ENCODE assay signal across 18 cellular contexts in genomic region chr21:42846221-42846620, GRCh38. TPM values are rescaled to one million over a fixed set of nuclear protein-coding genes. Genes with fewer than 3 reads are reported as not detected.
DNase-seq lines count a peak whose midpoint lies in the region; ATAC-seq and TF ChIP-seq lines count a peak whose summit lies in the region.
"Had no signal": no experiment of that assay in that cellular context is flagged by ENCODE, and none has a peak within 500 bp of the region (broad histone marks: within the 10 kb centered on the region; RNA-seq: fewer than 3 reads in every experiment).

No MANE protein-coding gene starts in this region.

- H3K27ac ChIP-seq in VCaP (peak overlapping the region; percentile 74), ovary (no peak overlapping the region)
- H3K27ac ChIP-seq: neural progenitor cell had no signal

- peaks cover 82% of the 10 kb centered on the region for H3K36me3 ChIP-seq in BE2C
- no peaks in the 10 kb centered on the region for H3K36me3 ChIP-seq in ovary
- H3K36me3 ChIP-seq: neural progenitor cell had no signal

- WGBS in ovary, 3 donors, result 91 to 94% (median 91%) methylated on average over 10 of the region's 10 CpGs

- intact Hi-C loops in ovary (cut with DNase I), result no loop called here

- no peaks in the 10 kb centered on the region for H3K27me3 Mint-ChIP-seq in activated CD8-positive, alpha-beta memory T cell treated with anti-CD3 and anti-CD28 coated beads, Interleukin-2, amount 10 ng/mL, durations not matched to agents 7 days and 5 days
- H3K27me3 Mint-ChIP-seq in nephron progenitor cell (ENCODE audit: low read depth, poor library complexity), result peaks cover 4% of the 10 kb centered on the region
- H3K27me3 Mint-ChIP-seq: activated CD4-positive, alpha-beta T cell treated with anti-CD3 and anti-CD28 coated beads, Interleukin-2, amount 10 ng/mL, durations not matched to agents 7 days and 5 days; activated naive CD4-positive, alpha-beta T cell treated with anti-CD3 and anti-CD28 coated beads, Interleukin-2, amount 10 ng/mL, durations not matched to agents 7 days and 5 days; stimulated activated naive CD8-positive, alpha-beta T cell treated with anti-CD3 and anti-CD28 coated beads, Interleukin-15, amount 100 ng/mL, for 72 hours; type B pancreatic cell had no signal

- no peak overlapping the region for H3K4me3 Mint-ChIP-seq in activated CD8-positive, alpha-beta memory T cell treated with anti-CD3 and anti-CD28 coated beads, Interleukin-2, amount 10 ng/mL, durations not matched to agents 7 days and 5 days
- H3K4me3 Mint-ChIP-seq in nephron progenitor cell, result no peak overlapping the region
- H3K4me3 Mint-ChIP-seq: activated CD4-positive, alpha-beta T cell treated with anti-CD3 and anti-CD28 coated beads, Interleukin-2, amount 10 ng/mL, durations not matched to agents 7 days and 5 days; activated naive CD4-positive, alpha-beta T cell treated with anti-CD3 and anti-CD28 coated beads, Interleukin-2, amount 10 ng/mL, durations not matched to agents 7 days and 5 days; neural progenitor cell; stimulated activated naive CD8-positive, alpha-beta T cell treated with anti-CD3 and anti-CD28 coated beads, Interleukin-15, amount 100 ng/mL, for 72 hours; type B pancreatic cell had no signal

- TF ChIP-seq POLR2A in ovary (IDR thresholded peaks at IDR 0.05), result no peak

- no peaks in the 10 kb centered on the region for H3K27me3 ChIP-seq in BE2C
- H3K27me3 ChIP-seq in ovary, result no peaks in the 10 kb centered on the region
- H3K27me3 ChIP-seq: neural progenitor cell had no signal

- no peak overlapping the region for H3K27ac Mint-ChIP-seq in activated CD8-positive, alpha-beta memory T cell treated with anti-CD3 and anti-CD28 coated beads, Interleukin-2, amount 10 ng/mL, durations not matched to agents 7 days and 5 days
- no peak overlapping the region for H3K27ac Mint-ChIP-seq in nephron progenitor cell
- H3K27ac Mint-ChIP-seq: activated CD4-positive, alpha-beta T cell treated with anti-CD3 and anti-CD28 coated beads, Interleukin-2, amount 10 ng/mL, durations not matched to agents 7 days and 5 days; activated naive CD4-positive, alpha-beta T cell treated with anti-CD3 and anti-CD28 coated beads, Interleukin-2, amount 10 ng/mL, durations not matched to agents 7 days and 5 days; type B pancreatic cell had no signal

- peaks cover 42% of the 10 kb centered on the region for H3K36me3 Mint-ChIP-seq in activated CD8-positive, alpha-beta memory T cell treated with anti-CD3 and anti-CD28 coated beads, Interleukin-2, amount 10 ng/mL, durations not matched to agents 7 days and 5 days
- H3K36me3 Mint-ChIP-seq in nephron progenitor cell (ENCODE audit: low read depth), result peaks cover 54% of the 10 kb centered on the region

- no peaks in the 10 kb centered on the region for H3K9me3 Mint-ChIP-seq in activated CD8-positive, alpha-beta memory T cell treated with anti-CD3 and anti-CD28 coated beads, Interleukin-2, amount 10 ng/mL, durations not matched to agents 7 days and 5 days (ENCODE audit: low read depth)
- no peaks in the 10 kb centered on the region for H3K9me3 Mint-ChIP-seq in nephron progenitor cell
- H3K9me3 Mint-ChIP-seq: activated CD4-positive, alpha-beta T cell treated with anti-CD3 and anti-CD28 coated beads, Interleukin-2, amount 10 ng/mL, durations not matched to agents 7 days and 5 days; activated naive CD4-positive, alpha-beta T cell treated with anti-CD3 and anti-CD28 coated beads, Interleukin-2, amount 10 ng/mL, durations not matched to agents 7 days and 5 days; neural progenitor cell; stimulated activated naive CD8-positive, alpha-beta T cell treated with anti-CD3 and anti-CD28 coated beads, Interleukin-15, amount 100 ng/mL, for 72 hours; type B pancreatic cell had no signal

- H3K4me3 ChIP-seq in BE2C (ENCODE audit: low read depth, low read length), result no peak overlapping the region
- H3K4me3 ChIP-seq in ovary, result no peak overlapping the region
- H3K4me3 ChIP-seq: neural progenitor cell had no signal

- no peaks in the 10 kb centered on the region; the same call in 1 of the 2 replicates for H3K4me1 ChIP-seq in BE2C
- peaks cover 5% of the 10 kb centered on the region for H3K4me1 ChIP-seq in ovary (ENCODE audit: insufficient read depth)
- H3K4me1 ChIP-seq: neural progenitor cell had no signal

- TF ChIP-seq EP300 in ovary (IDR thresholded peaks at IDR 0.05), result no peak

- ATAC-seq in activated CD8-positive, alpha-beta memory T cell treated with anti-CD3 and anti-CD28 coated beads, Interleukin-2, amount 10 ng/mL, durations not matched to agents 7 days and 5 days, result no peak
- ATAC-seq in GM18502 (IDR thresholded peaks at IDR 0.05; ENCODE audit: poor library complexity, unreplicated experiment), result no peak
- no peak for ATAC-seq in HG03442 (IDR thresholded peaks at IDR 0.05; ENCODE audit: unreplicated experiment)
- ATAC-seq: stimulated activated naive CD8-positive, alpha-beta T cell treated with anti-CD3 and anti-CD28 coated beads, Interleukin-15, amount 100 ng/mL, for 72 hours had no signal

- no peaks in the 10 kb centered on the region for H3K9me3 ChIP-seq in BE2C
- H3K9me3 ChIP-seq in ovary, result no peaks in the 10 kb centered on the region

- CTCF ChIA-PET in activated CD8-positive, alpha-beta memory T cell treated with anti-CD3 and anti-CD28 coated beads, Interleukin-2, amount 10 ng/mL, durations not matched to agents 7 days and 5 days (lab: Charles Lee), result no interaction called here

- TF ChIP-seq CTCF in BE2C (IDR thresholded peaks at IDR 0.05; ENCODE audit: low read depth, low read length) (no peak), VCaP (conservative IDR thresholded peaks at IDR 0.05) (no peak), ovary (IDR thresholded peaks at IDR 0.05) (no peak), nephron progenitor cell (IDR thresholded peaks at IDR 0.05) (no peak)

- peaks cover 13% of the 10 kb centered on the region for H3K4me1 Mint-ChIP-seq in activated CD8-positive, alpha-beta memory T cell treated with anti-CD3 and anti-CD28 coated beads, Interleukin-2, amount 10 ng/mL, durations not matched to agents 7 days and 5 days
- H3K4me1 Mint-ChIP-seq in nephron progenitor cell, result no peaks in the 10 kb centered on the region
- H3K4me1 Mint-ChIP-seq: activated naive CD4-positive, alpha-beta T cell treated with anti-CD3 and anti-CD28 coated beads, Interleukin-2, amount 10 ng/mL, durations not matched to agents 7 days and 5 days had no signal

- DNase-seq in activated CD8-positive, alpha-beta memory T cell treated with anti-CD3 and anti-CD28 coated beads, Interleukin-2, amount 50 U/mL, for 48 hours, result peak; percentile 28
- no peak for DNase-seq in activated CD8-positive, alpha-beta memory T cell treated with anti-CD3 and anti-CD28 coated beads, Interleukin-2, amount 10 ng/mL, durations not matched to agents 7 days and 5 days
- peak; percentile 2 for DNase-seq in BE2C
- DNase-seq in ovary, result peak in 3 of 5 donors; percentile 0 to 18 (median 4)
- DNase-seq in nephron progenitor cell, result no peak
- DNase-seq: activated CD4-positive, alpha-beta T cell treated with anti-CD3 and anti-CD28 coated beads, Interleukin-2, amount 10 ng/mL, durations not matched to agents 7 days and 5 days; activated naive CD4-positive, alpha-beta T cell treated with anti-CD3 and anti-CD28 coated beads, Interleukin-2, amount 10 ng/mL, durations not matched to agents 7 days and 5 days; central memory CD4-positive, alpha-beta T cell; EL; NCI-H187 treated with DMSO at 0.1 percent for 48 hours; NCI-H2227 treated with DMSO at 0.1 percent for 48 hours; stimulated activated CD4-positive, alpha-beta T cell treated with anti-CD3 and anti-CD28 coated beads, Interleukin-4, amount 100 ng/mL, for 4 hours; stimulated activated naive CD8-positive, alpha-beta T cell treated with anti-CD3 and anti-CD28 coated beads, Interleukin-15, amount 100 ng/mL, for 72 hours had no signal

RNA-seq across cellular contexts. Expression of gene WDR4, which starts 33.1 kb away (rescaled TPM):
- total RNA-seq in activated CD8-positive, alpha-beta memory T cell treated with anti-CD3 and anti-CD28 coated beads, Interleukin-2, amount 10 ng/mL, durations not matched to agents 7 days and 5 days, result 10 to 100 TPM; 39.7 to 43.6 TPM
- 40.9 TPM for polyA plus RNA-seq in BE2C (2012; ENCODE audit: insufficient read depth, insufficient read length, low read depth)
- total RNA-seq in ovary, result 10 to 100 TPM in 6 of 7 donors, 1 to 10 TPM in 1; 6.0 to 33.1 (median 16.6) TPM
- polyA plus RNA-seq in ovary, result 1 to 10 TPM; 3.2 to 9.3 TPM

RNA-seq across cellular contexts. Expression of gene NDUFV3, which starts 46.9 kb away (rescaled TPM):
- 10 to 100 TPM; 27.1 to 31.9 TPM for total RNA-seq in activated CD8-positive, alpha-beta memory T cell treated with anti-CD3 and anti-CD28 coated beads, Interleukin-2, amount 10 ng/mL, durations not matched to agents 7 days and 5 days
- polyA plus RNA-seq in BE2C (2012; ENCODE audit: insufficient read depth, insufficient read length, low read depth), result 50.6 TPM
- 10 to 100 TPM; 32.0 to 41.6 (median 37.8) TPM for total RNA-seq in ovary
- polyA plus RNA-seq in ovary, result 10 to 100 TPM; 24.9 to 51.4 TPM

Comparison
In these comparisons a context has a peak if more than half of its experiments do, and no peak if none do; other contexts are left out.
1. DNase-seq: peak in activated CD8-positive, alpha-beta memory T cell treated with anti-CD3 and anti-CD28 coated beads, Interleukin-2, amount 50 U/mL, for 48 hours (single experiment), BE2C (single experiment) and ovary (3 of 5); none in activated CD8-positive, alpha-beta memory T cell treated with anti-CD3 and anti-CD28 coated beads, Interleukin-2, amount 10 ng/mL, durations not matched to agents 7 days and 5 days (single experiment) and nephron progenitor cell (single experiment).